Comparison of ENCODE assay signal across 6 cellular contexts in genomic region chr1:107297681-107298080, GRCh38.
"Had no signal": no experiment of that assay in that cellular context is flagged by ENCODE, and none has a peak within 500 bp of the region (broad histone marks: within the 10 kb centered on the region; RNA-seq: fewer than 3 reads in every experiment).

No MANE protein-coding gene starts in this region.

- DNase-seq: H9, HCEC 1CT, KBM-7 had no signal

- H3K4me3 ChIP-seq: GM23338 had no signal

- H3K27ac ChIP-seq: HL-60 had no signal

- ATAC-seq: GM23338, HepG2 had no signal
